In genomic region chr19:3095375-3096191, GRCh38 we compare ENCODE assay signal across 8 cellular contexts. TPM values are rescaled to one million over a fixed set of nuclear protein-coding genes. Genes with fewer than 3 reads are reported as not detected.
DNase-seq lines count a peak whose midpoint lies in the region; ATAC-seq, FAIRE-seq and TF ChIP-seq lines count a peak whose summit lies in the region.

No MANE protein-coding gene starts in this region.

- FAIRE-seq in GM12891 (lab: Jason Lieb, UNC) (peak; percentile 82), bronchial epithelial cell (lab: Jason Lieb, UNC) (no peak)

- DNase-seq in GM12891 (ENCODE audit: insufficient read length, low spot score) (no peak), T-helper 9 cell (peak; percentile 61), bronchial epithelial cell (ENCODE audit: low read depth) (peak; percentile 10), testis (no peak), GM13976 (ENCODE audit: low spot score) (no peak), AG20443 (ENCODE audit: low spot score) (no peak)

- H3K4me3 ChIP-seq in bronchial epithelial cell (ENCODE audit: low read depth, low read length) (peak overlapping the region; percentile 89), mucosa of rectum (ENCODE audit: low read length in 2 of 2) (peak overlapping the region; percentile 82 to 89), testis (peak overlapping the region; percentile 88 to 98)

- H3K27me3 ChIP-seq in bronchial epithelial cell (ENCODE audit: control insufficient read depth, insufficient read depth, low read length): no peaks in the 10 kb centered on the region
- peaks cover 0 to 2% of the 10 kb centered on the region in 2 donors for H3K27me3 ChIP-seq in mucosa of rectum (ENCODE audit: control insufficient read depth in 2 of 2, insufficient read depth in 2 of 2, low read length in 2 of 2)
- H3K27me3 ChIP-seq in testis: no peaks in the 10 kb centered on the region

- peak overlapping the region; percentile 95 to 99 for H3K9ac ChIP-seq in mucosa of rectum (ENCODE audit: low read depth in 1 of 2, low read length in 2 of 2)

- H3K36me3 ChIP-seq in bronchial epithelial cell (ENCODE audit: control insufficient read depth, insufficient read depth, low read length): peaks cover 1% of the 10 kb centered on the region
- peaks cover 0 to 4% of the 10 kb centered on the region in 2 donors for H3K36me3 ChIP-seq in mucosa of rectum (ENCODE audit: control insufficient read depth in 2 of 2, insufficient read depth in 2 of 2, low read length in 2 of 2)
- H3K36me3 ChIP-seq in testis (ENCODE audit: low read depth, missing control alignments): no peaks in the 10 kb centered on the region

- peak overlapping the region; percentile 86 to 89 for H3K27ac ChIP-seq in mucosa of rectum (ENCODE audit: low read depth in 2 of 2, low read length in 2 of 2)
- peak overlapping the region; percentile 78 to 88 for H3K27ac ChIP-seq in testis

- in situ Hi-C loops in GM13976 (cut with MboI; ENCODE audit: low sequenced_read_pairs, unreplicated experiment): no loop called here

- WGBS in testis, 2 donors: 3 to 5% methylated on average over 15 to 32 of the region's 32 CpGs

- no peak for ATAC-seq in GM18511 (IDR thresholded peaks at IDR 0.05; ENCODE audit: unreplicated experiment)

- H3K9me3 ChIP-seq in mucosa of rectum (ENCODE audit: control insufficient read depth in 2 of 2, low read length in 2 of 2) (no peaks in the 10 kb centered on the region), testis (no peaks in the 10 kb centered on the region)

- H3K4me1 ChIP-seq in mucosa of rectum (ENCODE audit: control insufficient read depth in 2 of 2, insufficient read depth in 2 of 2, low read length in 2 of 2): peaks cover 44 to 51% of the 10 kb centered on the region in 2 donors
- H3K4me1 ChIP-seq in testis: peaks cover 50% of the 10 kb centered on the region

- TF ChIP-seq CTCF in bronchial epithelial cell (IDR thresholded peaks at IDR 0.05; ENCODE audit: insufficient read depth, low read length, severe bottlenecking): no peak
- TF ChIP-seq CTCF in testis (IDR thresholded peaks at IDR 0.05): no peak
- TF ChIP-seq CTCF in GM13976 (IDR thresholded peaks at IDR 0.05; ENCODE audit: borderline replicate concordance, control extremely low read depth, extremely low read depth, insufficient read depth, missing control alignments): no peak

- intact Hi-C loops in testis (cut with DNase I; ENCODE audit: low total_unique reads): no loop called here

- no peak for TF ChIP-seq POLR2A in GM12891 (IDR thresholded peaks at IDR 0.05; ENCODE audit: low read depth, low read length)
- no peak for TF ChIP-seq POLR2A in testis (IDR thresholded peaks at IDR 0.05)

TF ChIP-seq in GM12891, 5 proteins besides CTCF, POLR2A, EP300 and RAD21:
- TF ChIP-seq POU2F2 (IDR thresholded peaks at IDR 0.05; ENCODE audit: low read depth, low read length) (no peak), SPI1 (IDR thresholded peaks at IDR 0.05; ENCODE audit: low read depth, low read length) (no peak), TAF1 (IDR thresholded peaks at IDR 0.05; ENCODE audit: low read depth, low read length) (no peak), PAX5 (IDR thresholded peaks at IDR 0.05; ENCODE audit: insufficient read depth, low read length, severe bottlenecking) (no peak), POLR2AphosphoS5 (IDR thresholded peaks at IDR 0.05; ENCODE audit: low read depth, low read length) (no peak)

RNA-seq across cellular contexts. Expression of gene GNA11, which starts 1.4 kb away (rescaled TPM):
- polyA plus RNA-seq in GM12891 (2012; ENCODE audit: low read depth, missing spikeins): 4.3 TPM
- 47.9 and 48.1 TPM in 2 replicates for total RNA-seq in bronchial epithelial cell
- 100 to 1,000 TPM; 113 to 122 TPM for total RNA-seq in testis
- 125 TPM for polyA plus RNA-seq in testis (ENCODE audit: insufficient read depth, low read depth, low replicate concordance)

RNA-seq across cellular contexts. Expression of gene TLE5, which starts 33.3 kb away (rescaled TPM):
- 250 TPM for polyA plus RNA-seq in GM12891 (2012; ENCODE audit: low read depth, missing spikeins)
- 144 and 200 TPM in 2 replicates for total RNA-seq in bronchial epithelial cell
- total RNA-seq in testis: 100 to 1,000 TPM; 354 to 539 TPM
- polyA plus RNA-seq in testis (ENCODE audit: insufficient read depth, low read depth, low replicate concordance): 314 TPM

RNA-seq across cellular contexts. Expression of gene GNA15, which starts 40.2 kb away (rescaled TPM):
- polyA plus RNA-seq in GM12891 (2012; ENCODE audit: low read depth, missing spikeins): 15.9 TPM
- 85.0 and 106 TPM in 2 replicates for total RNA-seq in bronchial epithelial cell
- total RNA-seq in testis: 1 to 10 TPM; 2.5 to 3.6 TPM
- polyA plus RNA-seq in testis (ENCODE audit: insufficient read depth, low read depth, low replicate concordance): 4.0 TPM

Comparison
In these comparisons a context has a peak if more than half of its experiments do, and no peak if none do; other contexts are left out.
1. DNase-seq: peak in T-helper 9 cell (single experiment) and bronchial epithelial cell (single experiment); none in GM12891 (single experiment), testis (single experiment), GM13976 (single experiment) and AG20443 (single experiment).
2. RNA of gene GNA15, which starts 40.2 kb away (total RNA-seq): 85.0 to 106 TPM in bronchial epithelial cell; 2.5 to 3.6 TPM in testis; every median in the first group is over 10 times any median in the second.
3. Peak in every context shown above with its lines, with median percentiles within 50 percentile points of each other: H3K4me3 ChIP-seq.